In the genomic region with DNA sequence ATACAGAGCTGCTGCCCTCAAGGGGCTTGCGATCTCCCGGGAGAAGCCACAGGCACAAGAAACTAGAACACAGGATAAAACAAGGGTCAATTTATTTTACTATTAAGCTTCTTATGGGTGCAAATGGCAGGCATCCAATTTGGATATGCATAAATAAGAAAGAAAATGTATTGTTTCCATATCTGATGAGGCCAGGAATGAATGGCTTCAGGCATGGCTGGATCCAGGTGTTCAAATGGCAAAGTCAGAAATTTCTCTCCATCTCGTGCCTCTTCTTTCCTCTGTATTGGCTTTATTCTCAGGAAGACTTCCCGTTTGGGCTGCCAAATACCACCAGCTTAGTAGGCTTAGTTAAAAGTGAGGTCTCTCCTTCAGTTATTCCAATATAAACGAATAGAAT, we compare ENCODE assay signal across 31 cellular contexts. TPM values are rescaled to one million over a fixed set of nuclear protein-coding genes. Genes with fewer than 3 reads are reported as not detected.
DNase-seq lines count a peak whose midpoint lies in the region; ATAC-seq, FAIRE-seq and TF ChIP-seq lines count a peak whose summit lies in the region.
"Had no signal": no experiment of that assay in that cellular context is flagged by ENCODE, and none has a peak within 500 bp of the region (broad histone marks: within the 10 kb centered on the region; RNA-seq: fewer than 3 reads in every experiment).

No MANE protein-coding gene starts in this region.

- H3K27me3 ChIP-seq in HepG2 (ENCODE audit: control insufficient read depth in 1 of 2, insufficient read depth in 2 of 2, low read length in 2 of 2) (peaks cover 0 to 12% of the 10 kb centered on the region in 2 experiments; a peak in 3 of 5 replicates), right lobe of liver (no peaks in the 10 kb centered on the region), H1 (replicated peaks in 1 of 4; ENCODE audit: control insufficient read depth in 3 of 4, extremely low read depth in 1 of 4, insufficient read depth in 3 of 4, low read length in 3 of 4) (no peaks in the 10 kb centered on the region), sigmoid colon (no peaks in the 10 kb centered on the region)
- H3K27me3 ChIP-seq: BLaER1 had no signal

- H3K56ac ChIP-seq in H1 (replicated peaks; ENCODE audit: insufficient read length, low read depth, low read length), result no peak overlapping the region

- H2BK20ac ChIP-seq in H1 (ENCODE audit: low read length), result peak overlapping the region; percentile 73; the same call in 1 of the 2 replicates

- H3K36me3 ChIP-seq in HepG2 (replicated peaks in 1 of 2; ENCODE audit: control insufficient read depth in 1 of 2, insufficient read depth in 2 of 2, low read length in 2 of 2) (no peaks in the 10 kb centered on the region), right lobe of liver (no peaks in the 10 kb centered on the region), H1 (ENCODE audit: control insufficient read depth in 2 of 4, insufficient read depth in 4 of 4, low read length in 3 of 4) (no peaks in the 10 kb centered on the region), sigmoid colon (no peaks in the 10 kb centered on the region)
- H3K36me3 ChIP-seq: BE2C, BLaER1 had no signal

- no peak overlapping the region; the same call in 1 of the 2 replicates for H3K18ac ChIP-seq in H1 (ENCODE audit: extremely low read depth, low read length)

- H2BK5ac ChIP-seq in H1 (ENCODE audit: low read depth, low read length), result no peak overlapping the region

- POLR2A ChIA-PET in HepG2 (lab: Yijun Ruan, JAX) (no interaction called here), H1 (lab: Charles Lee; ENCODE audit: partially characterized antibody) (no interaction called here)

- TF ChIP-seq CTCF in HepG2 (CRISPR knock-in tag; IDR thresholded peaks at IDR 0.05) (no peak), right lobe of liver (IDR thresholded peaks at IDR 0.05) (no peak), H1 (IDR thresholded peaks at IDR 0.05; ENCODE audit: control extremely low read depth in 1 of 3, insufficient read depth in 1 of 3, low read depth in 1 of 3, low read length in 3 of 3) (no peak), sigmoid colon (IDR thresholded peaks at IDR 0.05) (no peak)

- H3K9me3 ChIP-seq in HepG2 (ENCODE audit: low read length), result no peaks in the 10 kb centered on the region
- H3K9me3 ChIP-seq in right lobe of liver, result no peaks in the 10 kb centered on the region
- H3K9me3 ChIP-seq in H1 (ENCODE audit: insufficient read depth in 2 of 2, low read depth in 1 of 2, low read length in 1 of 2), result no peaks in the 10 kb centered on the region
- no peaks in the 10 kb centered on the region for H3K9me3 ChIP-seq in sigmoid colon
- H3K9me3 ChIP-seq: BE2C, BLaER1 had no signal

- CTCF ChIA-PET in HepG2 (lab: Yijun Ruan, JAX; ENCODE audit: low intra/inter-chr PET ratio, low total read pairs) (no interaction called here), H1 (lab: Charles Lee; ENCODE audit: partially characterized antibody) (interaction anchor here (0.7 to 4.9 kb wide), 6 partner anchors 13 to 89 kb away, joined by 3 to 25 read pairs (median 7); no protein-coding TSS in a partner anchor)

- no peak for TF ChIP-seq RAD21 in HepG2 (CRISPR knock-in tag; IDR thresholded peaks at IDR 0.05)
- TF ChIP-seq RAD21 in H1 (IDR thresholded peaks at IDR 0.05 in 1 of 2, conservative IDR thresholded peaks at IDR 0.05 in 1 of 2; ENCODE audit: low read depth in 2 of 2, low read length in 2 of 2), result no peak

- H3K27ac ChIP-seq in HepG2 (ENCODE audit: extremely low read length, insufficient read depth, low read length) (no peak overlapping the region), right lobe of liver (no peak overlapping the region), H1 (ENCODE audit: low read depth, low read length) (no peak overlapping the region), sigmoid colon (no peak overlapping the region)
- H3K27ac ChIP-seq: BLaER1 had no signal

- no peaks in the 10 kb centered on the region for H3K79me2 ChIP-seq in HepG2 (ENCODE audit: insufficient read depth, low read length)
- no peaks in the 10 kb centered on the region for H3K79me2 ChIP-seq in H1 (ENCODE audit: control insufficient read depth in 1 of 2, insufficient read depth in 2 of 2, low read length in 2 of 2)

- intact Hi-C loops in HepG2 (cut with micrococcal nuclease; ENCODE audit: unreplicated experiment), result no loop called here
- intact Hi-C loops in right lobe of liver (cut with DNase I), result no loop called here
- intact Hi-C loops in sigmoid colon (cut with DNase I), result loop anchor here (10.0 kb wide), 1 partner anchor 100 kb away; no protein-coding TSS in a partner anchor

- H3K4me1 ChIP-seq in HepG2 (ENCODE audit: insufficient read depth, low read length) (peaks cover 7% of the 10 kb centered on the region), right lobe of liver (no peaks in the 10 kb centered on the region), H1 (replicated peaks in 1 of 4; ENCODE audit: control insufficient read depth in 3 of 4, insufficient read depth in 4 of 4, low read length in 3 of 4) (peaks cover 0 to 6% (median 2%) of the 10 kb centered on the region in 4 experiments; a peak in 3 of 7 replicates), sigmoid colon (peaks cover 0 to 19% (median 3%) of the 10 kb centered on the region in 4 donors)
- H3K4me1 ChIP-seq: BE2C, BLaER1 had no signal

- no peak overlapping the region for H2AK5ac ChIP-seq in H1 (ENCODE audit: low read depth, low read length)

- H2BK12ac ChIP-seq in H1 (ENCODE audit: low read depth, low read length), result no peak overlapping the region

- TF ChIP-seq EP300 in HepG2 (IDR thresholded peaks at IDR 0.05; ENCODE audit: low read depth in 2 of 2, low read length in 2 of 2) (no peak), HepG2 (CRISPR knock-in tag; IDR thresholded peaks at IDR 0.05; ENCODE audit: borderline replicate concordance) (no peak), H1 (IDR thresholded peaks at IDR 0.05; ENCODE audit: borderline replicate concordance in 1 of 2, low read depth in 2 of 2, low read length in 2 of 2) (no peak), sigmoid colon (IDR thresholded peaks at IDR 0.05) (no peak)

- no peak overlapping the region for H3K4me3 ChIP-seq in HepG2 (replicated peaks in 1 of 3; ENCODE audit: insufficient read depth in 1 of 3, low read depth in 2 of 3, low read length in 3 of 3)
- H3K4me3 ChIP-seq in right lobe of liver, result no peak overlapping the region
- no peak overlapping the region for H3K4me3 ChIP-seq in H1 (ENCODE audit: extremely low read depth in 1 of 4, insufficient read depth in 2 of 4, low read depth in 3 of 4, low read length in 4 of 4)
- no peak overlapping the region for H3K4me3 ChIP-seq in sigmoid colon
- H3K4me3 ChIP-seq: BLaER1, GM12878 had no signal

- FAIRE-seq in HepG2 (lab: Jason Lieb, UNC) (no peak), H1 (lab: Jason Lieb, UNC) (no peak)
- FAIRE-seq: A204.1, GM12878, GM12892, GM18507, GM19239 had no signal

- no peaks in the 10 kb centered on the region for H4K20me1 ChIP-seq in HepG2 (ENCODE audit: insufficient read depth, low read length)
- no peaks in the 10 kb centered on the region for H4K20me1 ChIP-seq in H1 (replicated peaks in 1 of 2; ENCODE audit: control insufficient read depth in 1 of 2, insufficient read depth in 2 of 2, low read length in 2 of 2)
- H4K20me1 ChIP-seq: BLaER1 had no signal

- no TSS peak for BruUV-seq in HepG2 (replicated peaks; lab: Mats Ljungman, UMichigan)

- no peak overlapping the region for H4K8ac ChIP-seq in H1 (ENCODE audit: extremely low read depth, insufficient read depth, low read length)

- H3K4me2 ChIP-seq in HepG2 (ENCODE audit: low read depth, low read length) (no peak overlapping the region), H1 (ENCODE audit: insufficient read depth in 1 of 2, low read depth in 2 of 2, low read length in 2 of 2) (no peak overlapping the region)
- H3K4me2 ChIP-seq: BLaER1 had no signal

- TF ChIP-seq POLR2A in HepG2 (IDR thresholded peaks at IDR 0.05; ENCODE audit: insufficient read depth in 1 of 2, low read depth in 2 of 2, low read length in 2 of 2) (no peak), right lobe of liver (IDR thresholded peaks at IDR 0.05) (no peak), H1 (IDR thresholded peaks at IDR 0.05; ENCODE audit: control extremely low read depth in 1 of 2, low read depth in 2 of 2, low read length in 2 of 2) (no peak), sigmoid colon (IDR thresholded peaks at IDR 0.05) (no peak)

- WGBS in HepG2 (ENCODE audit: low lambda C conversion rate), result 24% methylated on average over 5 of the region's 5 CpGs
- WGBS in right lobe of liver (ENCODE audit: insufficient coverage, low coverage, low lambda C conversion rate, missing lambda C conversion rate), result 68% methylated on average over 5 of the region's 5 CpGs
- WGBS in H1 (ENCODE audit: extremely low coverage in 1 of 2, insufficient coverage in 1 of 2, insufficient read length in 1 of 2, insufficient replicate concordance in 2 of 2, low coverage in 1 of 2, low lambda C conversion rate in 2 of 2, missing lambda C conversion rate in 1 of 2), 2 experiments, result 86% methylated on average over 5 of the region's 5 CpGs; no CpG with 5 or more reads in 1 of the 2 experiments
- 88 to 89% methylated on average over 5 of the region's 5 CpGs for WGBS in sigmoid colon, 2 donors

- H4K5ac ChIP-seq in H1 (ENCODE audit: insufficient read length, low read depth, low read length), result no peak overlapping the region

- ATAC-seq in HepG2 (no peak), right lobe of liver (no peak), GM18520 (IDR thresholded peaks at IDR 0.05; ENCODE audit: unreplicated experiment) (no peak)
- ATAC-seq: GM12878 had no signal

- no peak for DNase-seq in HepG2 (ENCODE audit: low spot score)
- DNase-seq in right lobe of liver, result no peak
- DNase-seq in H1 (ENCODE audit: low read depth in 1 of 2, low spot score in 2 of 2), result no peak
- peak; percentile 20 for DNase-seq in sigmoid colon
- DNase-seq in NCI-H446 treated with DMSO at 0.1 percent for 48 hours (lab: John Stamatoyannopoulos, UW), result no peak
- DNase-seq: 8988T; ACHN; BE2C; C1 segment of cervical spinal cord; CD4-positive, alpha-beta memory T cell; CD4-positive, CD25-positive, alpha-beta regulatory T cell; CD8-positive, alpha-beta memory T cell; COR-L47; DMS 273 treated with DMSO at 0.1 percent for 48 hours; DMS153; DMS53; DMS79; DND-41; EL; GDM1 had no signal

- no peak overlapping the region for H4K91ac ChIP-seq in H1 (replicated peaks; ENCODE audit: insufficient read length, low read length)

- H3K4ac ChIP-seq in H1 (replicated peaks; ENCODE audit: insufficient read length, low read depth, low read length), result no peak overlapping the region

- in situ Hi-C loops in HepG2 (cut with HindIII; ENCODE audit: extremely low pct_ligation_motif_present, low pct_unique_long_range_greater_than_20kb), result no loop called here

- H2AFZ ChIP-seq in HepG2 (ENCODE audit: low read length), result no peak overlapping the region
- H2AFZ ChIP-seq in H1 (ENCODE audit: low read length), result no peak overlapping the region

- H2BK15ac ChIP-seq in H1 (ENCODE audit: low read length), result no peak overlapping the region

- H2BK120ac ChIP-seq in H1 (replicated peaks; ENCODE audit: low read depth, low read length), result no peak overlapping the region

- no peaks in the 10 kb centered on the region for H3K79me1 ChIP-seq in H1 (ENCODE audit: low read depth, low read length)

- no peaks in the 10 kb centered on the region for H3K23me2 ChIP-seq in H1 (ENCODE audit: low read depth, low read length)

- H3K9ac ChIP-seq in HepG2 (ENCODE audit: insufficient read depth, low read depth, low read length) (no peak overlapping the region), H1 (replicated peaks in 1 of 4; ENCODE audit: extremely low read depth in 1 of 4, low read depth in 3 of 4, low read length in 3 of 4) (no peak overlapping the region)
- H3K9ac ChIP-seq: BLaER1 had no signal

- no peak overlapping the region for H3K14ac ChIP-seq in H1 (ENCODE audit: insufficient read length)

- H3K23ac ChIP-seq in H1 (ENCODE audit: insufficient read length), result no peak overlapping the region

RNA-seq across cellular contexts. Expression of gene SCNN1B, which starts 43.1 kb away (rescaled TPM):
- total RNA-seq in HepG2 (2016; rRNA removed; fragmentation: Illumina TruSeq; extraction: Trizol) (not detected in 2 replicates), right lobe of liver (under 1 TPM in 2 of 6 experiments, not detected in 4; 0.12 to 0.13 TPM), sigmoid colon (1 to 10 TPM; 1.7 to 9.2 (median 5.9) TPM)
- not detected in 2 replicates for total RNA-seq in HepG2 (2016; cell fraction: cytosol; rRNA removed; fragmentation: Illumina TruSeq; extraction: Trizol; ENCODE audit: low read depth)
- total RNA-seq in HepG2 (2016; cell fraction: insoluble cytoplasmic fraction; rRNA removed; fragmentation: Illumina TruSeq; extraction: Trizol), result not detected in 2 replicates
- total RNA-seq in HepG2 (2016; cell fraction: membrane; rRNA removed; fragmentation: Illumina TruSeq; extraction: Trizol), result not detected in 2 replicates
- total RNA-seq in HepG2 (2016; cell fraction: nucleus; rRNA removed; fragmentation: Illumina TruSeq; extraction: Trizol), result not detected in 2 replicates
- polyA plus RNA-seq in HepG2 (2011; rRNA removed) (not detected in 2 replicates), H1 (2011; rRNA removed) (0.20 and 0.25 TPM in 2 replicates), sigmoid colon (100 to 1,000 TPM in 1 of 3 donors, 10 to 100 TPM in 2; 46.8 to 212 (median 51.3) TPM)
- polyA plus RNA-seq in HepG2 (2011; cell fraction: cytosol; rRNA removed), result not detected in 2 replicates
- polyA plus RNA-seq in HepG2 (2011; cell fraction: nucleus; rRNA removed), result not detected in 2 replicates
- not detected in 2 replicates for polyA plus RNA-seq in HepG2 (2012)
- not detected in 2 replicates for polyA plus RNA-seq in HepG2 (2016; cell fraction: cytosol; fragmentation: Illumina TruSeq; extraction: Trizol; ENCODE audit: low read depth)
- not detected in 2 replicates for polyA plus RNA-seq in HepG2 (2016; cell fraction: insoluble cytoplasmic fraction; fragmentation: Illumina TruSeq; extraction: Trizol; ENCODE audit: low read depth)
- polyA plus RNA-seq in HepG2 (2016; cell fraction: membrane; fragmentation: Illumina TruSeq; extraction: Trizol; ENCODE audit: low read depth), result not detected in 2 replicates
- polyA plus RNA-seq in HepG2 (2016; cell fraction: nucleus; fragmentation: Illumina TruSeq; extraction: Trizol; ENCODE audit: insufficient read depth, low read depth), result not detected in 2 replicates
- not detected in 2 replicates for polyA minus RNA-seq in HepG2 (2011; rRNA and poly(A)+ RNA removed; ENCODE audit: low replicate concordance)
- not detected in 2 replicates for polyA minus RNA-seq in HepG2 (2011; cell fraction: cytosol; rRNA and poly(A)+ RNA removed)
- not detected in 2 replicates for polyA minus RNA-seq in HepG2 (2011; cell fraction: nucleus; rRNA and poly(A)+ RNA removed)
- total RNA-seq in H1 (2021; fragmentation: NEBNext Ultra II Directional; extraction: Animal tissue kit (Norgen Biotek cat#: 25700)), result 0.95 TPM in 1 of 2 replicates, not detected in the other
- 0.26 TPM for polyA plus RNA-seq in H1 (2011; cell fraction: cytosol; rRNA removed)
- 0.31 TPM for polyA plus RNA-seq in H1 (2011; cell fraction: nucleus; rRNA removed)
- 0.25 to 0.36 TPM in 2 of 4 replicates, not detected in the others for polyA plus RNA-seq in H1 (2012, experiment 1 of 2)
- polyA plus RNA-seq in H1 (2012, experiment 2 of 2), result 0.18 TPM
- 0.26 TPM for polyA plus RNA-seq in H1 (2013, experiment 1 of 2)
- polyA plus RNA-seq in H1 (2013, experiment 2 of 2), result 0.35 TPM
- 0.24 and 0.60 TPM in 2 replicates for polyA minus RNA-seq in H1 (2011; rRNA and poly(A)+ RNA removed)
- not detected for polyA minus RNA-seq in H1 (2011; cell fraction: cytosol; rRNA and poly(A)+ RNA removed)
- not detected for polyA minus RNA-seq in H1 (2011; cell fraction: nucleus; rRNA and poly(A)+ RNA removed)
- total RNA-seq: CD4-positive, alpha-beta memory T cell; CD4-positive, CD25-positive, alpha-beta regulatory T cell; CD8-positive, alpha-beta memory T cell; Daoy; G401 had no signal
- polyA plus RNA-seq: AG04450; CD14-positive monocyte; CD4-positive, alpha-beta memory T cell; CD4-positive, CD25-positive, alpha-beta regulatory T cell; CD8-positive, alpha-beta memory T cell had no signal
